Comparison of ENCODE assay signal across 21 cellular contexts in genomic region chr12:30748150-30748549, GRCh38.
"Had no signal": no experiment of that assay in that cellular context is flagged by ENCODE, and none has a peak within 500 bp of the region (broad histone marks: within the 10 kb centered on the region; RNA-seq: fewer than 3 reads in every experiment).

No MANE protein-coding gene starts in this region.

- H3K4me3 ChIP-seq: SJSA1, SK-N-MC had no signal

- FAIRE-seq: HepG2, RCC 7860 had no signal

- DNase-seq: Kasumi-1, MM.1S, NCI-H1048, NCI-H1105, NCI-H1417, NCI-H1436 treated with DMSO at 0.1 percent for 48 hours, NCI-H1694, NCI-H187 treated with DMSO at 0.1 percent for 48 hours, NCI-H2029 treated with DMSO at 0.1 percent for 48 hours, NCI-H2107, NCI-H2227 treated with DMSO at 0.1 percent for 48 hours, NCI-H524, NCI-H526 treated with DMSO at 0.1 percent for 48 hours, NCI-H748 treated with DMSO at 0.1 percent for 48 hours, Right ventricle myocardium superior, RPMI8226, SIG-M5 had no signal
